19 cellular contexts compared by ENCODE assay signal in the genomic region with DNA sequence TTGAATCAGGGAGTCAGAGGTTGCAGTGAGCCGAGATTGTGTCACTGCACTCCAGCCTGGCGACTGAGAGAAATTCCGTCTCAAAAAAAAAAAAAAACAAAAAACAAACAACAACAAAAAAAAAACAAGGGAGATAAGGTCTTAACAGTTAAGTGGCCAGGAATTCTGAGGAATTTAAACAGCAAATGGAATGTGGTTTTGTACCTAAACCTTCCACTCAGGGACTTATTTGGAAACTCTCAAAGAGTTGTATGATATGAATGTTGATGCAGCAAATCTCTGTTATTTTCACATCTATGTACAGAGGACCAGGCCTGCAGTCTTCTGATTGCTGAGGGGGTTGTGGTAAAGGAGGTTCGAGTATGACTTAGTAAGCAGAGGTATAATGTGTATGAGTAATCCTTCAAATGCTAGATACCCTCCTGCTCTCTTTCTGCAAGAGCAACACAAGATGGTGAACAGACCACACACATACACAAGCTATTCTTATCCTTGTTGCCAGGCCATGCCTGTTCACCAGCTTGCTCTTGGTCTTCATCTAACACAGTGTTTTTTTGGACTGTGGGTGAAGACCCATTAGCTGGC.
A peak's percentile ranks its signal among the peaks of the same experiment; 100 is the strongest.
DNase-seq lines count a peak whose midpoint lies in the region; ATAC-seq and TF ChIP-seq lines count a peak whose summit lies in the region.
"Had no signal": no experiment of that assay in that cellular context is flagged by ENCODE, and none has a peak within 500 bp of the region (broad histone marks: within the 10 kb centered on the region; RNA-seq: fewer than 3 reads in every experiment).

No MANE protein-coding gene starts in this region.

- DNase-seq in ACHN (peak; percentile 32), HCEC 1CT (peak; percentile 73), islet precursor cell (peak; percentile 71), GM13976 (ENCODE audit: low spot score) (no peak), chondrocyte (ENCODE audit: low spot score) (no peak), dorsolateral prefrontal cortex (no peak), T1000 (lab: John Stamatoyannopoulos, UW) (no peak)
- DNase-seq: activated CD8-positive, alpha-beta memory T cell treated with anti-CD3 and anti-CD28 coated beads, Interleukin-2, amount 50 U/mL, for 4 hours; BE2C; DND-41; foreskin melanocyte; GOT3; psoas muscle; upper lobe of left lung had no signal

- H3K4me3 Mint-ChIP-seq in activated T-helper 17 cell treated with anti-CD3 and anti-CD28 coated beads, Interleukin-2, amount 50 U/mL, for 72 hours: no peak overlapping the region
- no peak overlapping the region for H3K4me3 Mint-ChIP-seq in chondrocyte (ENCODE audit: unreplicated experiment)
- H3K4me3 Mint-ChIP-seq: dendritic cell treated with granulocyte-macrophage colony-stimulating factor and Interleukin-4, amounts not matched to agents 40 ng/mL and 50 ng/mL, for 4 days had no signal

- no peaks in the 10 kb centered on the region for H3K27me3 ChIP-seq in dorsolateral prefrontal cortex
- H3K27me3 ChIP-seq: BE2C, upper lobe of left lung had no signal

- H3K27ac ChIP-seq in dorsolateral prefrontal cortex: no peak overlapping the region
- H3K27ac ChIP-seq: HL-60, psoas muscle, SK-N-MC, upper lobe of left lung, VCaP had no signal

- H3K27me3 Mint-ChIP-seq in activated T-helper 17 cell treated with anti-CD3 and anti-CD28 coated beads, Interleukin-2, amount 50 U/mL, for 72 hours: no peaks in the 10 kb centered on the region
- H3K27me3 Mint-ChIP-seq in chondrocyte (ENCODE audit: low read depth): no peaks in the 10 kb centered on the region
- H3K27me3 Mint-ChIP-seq: dendritic cell treated with granulocyte-macrophage colony-stimulating factor and Interleukin-4, amounts not matched to agents 40 ng/mL and 50 ng/mL, for 4 days had no signal

- peak; percentile 52 for ATAC-seq in activated T-helper 17 cell treated with anti-CD3 and anti-CD28 coated beads, Interleukin-2, amount 50 U/mL, for 72 hours (replicated peaks)
- ATAC-seq: psoas muscle had no signal

- intact Hi-C loops in dorsolateral prefrontal cortex (cut with DNase I): no loop called here

- H3K36me3 Mint-ChIP-seq in activated T-helper 17 cell treated with anti-CD3 and anti-CD28 coated beads, Interleukin-2, amount 50 U/mL, for 72 hours (ENCODE audit: low read depth): no peaks in the 10 kb centered on the region
- peaks cover 10% of the 10 kb centered on the region for H3K36me3 Mint-ChIP-seq in chondrocyte (ENCODE audit: low read depth)

- no peak overlapping the region for H3K27ac Mint-ChIP-seq in activated T-helper 17 cell treated with anti-CD3 and anti-CD28 coated beads, Interleukin-2, amount 50 U/mL, for 72 hours
- H3K27ac Mint-ChIP-seq in chondrocyte (ENCODE audit: unreplicated experiment): no peak overlapping the region
- H3K27ac Mint-ChIP-seq: dendritic cell treated with granulocyte-macrophage colony-stimulating factor and Interleukin-4, amounts not matched to agents 40 ng/mL and 50 ng/mL, for 4 days had no signal

- H3K4me1 Mint-ChIP-seq in activated T-helper 17 cell treated with anti-CD3 and anti-CD28 coated beads, Interleukin-2, amount 50 U/mL, for 72 hours: no peaks in the 10 kb centered on the region
- peaks cover 13% of the 10 kb centered on the region for H3K4me1 Mint-ChIP-seq in chondrocyte (ENCODE audit: low read depth)

- no peak overlapping the region for H3K4me3 ChIP-seq in dorsolateral prefrontal cortex
- H3K4me3 ChIP-seq: psoas muscle, SK-N-MC, upper lobe of left lung had no signal

- H3K9me3 Mint-ChIP-seq in activated T-helper 17 cell treated with anti-CD3 and anti-CD28 coated beads, Interleukin-2, amount 50 U/mL, for 72 hours: no peaks in the 10 kb centered on the region
- H3K9me3 Mint-ChIP-seq in chondrocyte (ENCODE audit: low read depth): no peaks in the 10 kb centered on the region
- H3K9me3 Mint-ChIP-seq: dendritic cell treated with granulocyte-macrophage colony-stimulating factor and Interleukin-4, amounts not matched to agents 40 ng/mL and 50 ng/mL, for 4 days had no signal

- in situ Hi-C loops in ACHN (cut with HindIII; ENCODE audit: low pct_ligation_motif_present, low pct_unique_long_range_greater_than_20kb, low sequenced_read_pairs): no loop called here
- in situ Hi-C loops in GM13976 (cut with MboI; ENCODE audit: low sequenced_read_pairs, unreplicated experiment): no loop called here

- TF ChIP-seq CTCF in GM13976 (IDR thresholded peaks at IDR 0.05; ENCODE audit: borderline replicate concordance, control extremely low read depth, extremely low read depth, insufficient read depth, missing control alignments) (no peak), chondrocyte (IDR thresholded peaks at IDR 0.05) (no peak), dorsolateral prefrontal cortex (IDR thresholded peaks at IDR 0.05 in 54 of 56, conservative IDR thresholded peaks at IDR 0.05 in 2 of 56; ENCODE audit: low read depth in 1 of 56, partially characterized antibody in 56 of 56) (no peak)

Comparison
In these comparisons a context has a peak if more than half of its experiments do, and no peak if none do; other contexts are left out.
1. DNase-seq: peak in ACHN (single experiment), HCEC 1CT (single experiment) and islet precursor cell (single experiment); none in GM13976 (single experiment), chondrocyte (single experiment), dorsolateral prefrontal cortex (0 of 10) and T1000 (single experiment).